In the genomic region with DNA sequence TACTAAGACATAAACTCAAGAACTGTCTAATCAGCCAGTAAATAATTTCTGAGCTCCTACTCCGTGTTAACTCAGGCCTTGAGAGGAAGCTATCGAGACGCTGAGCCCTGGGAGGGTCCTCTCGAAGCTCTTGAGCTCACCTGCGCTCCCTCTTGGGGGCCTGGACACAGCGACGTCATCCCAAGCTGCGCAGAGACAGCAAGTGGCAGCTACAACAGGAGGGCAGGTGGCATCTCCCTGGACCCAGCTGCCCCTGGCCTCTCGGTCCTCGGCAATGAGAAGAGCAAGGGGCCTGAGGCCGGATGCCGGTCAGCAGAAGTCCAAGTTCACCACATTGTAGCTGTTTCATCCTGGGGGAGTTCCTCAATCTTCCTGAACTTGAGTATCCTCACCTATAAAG, we compare ENCODE assay signal across 1 cellular context.
TF ChIP-seq lines count a peak whose summit lies in the region.

No MANE protein-coding gene starts in this region.

TF ChIP-seq in H1, 55 proteins besides CTCF, POLR2A, EP300 and RAD21:
- no peak for TF ChIP-seq CREB1 (IDR thresholded peaks at IDR 0.05)
- no peak for TF ChIP-seq CHD1 (IDR thresholded peaks at IDR 0.05; ENCODE audit: low read depth, low read length)
- TF ChIP-seq SIRT6 (IDR thresholded peaks at IDR 0.05; ENCODE audit: low read length): no peak
- no peak for TF ChIP-seq HDAC6 (IDR thresholded peaks at IDR 0.05; ENCODE audit: low read depth, low read length)
- TF ChIP-seq YY1 (IDR thresholded peaks at IDR 0.05; ENCODE audit: low read depth, low read length): no peak
- TF ChIP-seq NANOG (IDR thresholded peaks at IDR 0.05; ENCODE audit: insufficient read depth, low read depth, low read length, poor library complexity, severe bottlenecking): no peak
- TF ChIP-seq BACH1 (IDR thresholded peaks at IDR 0.05; ENCODE audit: low read length): no peak
- TF ChIP-seq HDAC2 (IDR thresholded peaks at IDR 0.05; ENCODE audit: borderline replicate concordance in 1 of 2, low read depth in 2 of 2, low read length in 2 of 2): no peak
- no peak for TF ChIP-seq SIX5 (IDR thresholded peaks at IDR 0.05; ENCODE audit: low read depth, low read length)
- no peak for TF ChIP-seq PHF8 (conservative IDR thresholded peaks at IDR 0.05; ENCODE audit: low read depth, low read length)
- TF ChIP-seq EZH2 (IDR thresholded peaks at IDR 0.05; ENCODE audit: low read depth, low read length, severe bottlenecking): no peak
- no peak for TF ChIP-seq CEBPB (IDR thresholded peaks at IDR 0.05; ENCODE audit: low read depth, low read length)
- no peak for TF ChIP-seq RXRA (IDR thresholded peaks at IDR 0.05; ENCODE audit: insufficient read depth, low read depth, low read length)
- no peak for TF ChIP-seq ATF2 (IDR thresholded peaks at IDR 0.05; ENCODE audit: low read length)
TF ChIP-seq in H1: peak in this region for 0.
